Comparison of ENCODE assay signal across 26 cellular contexts in the genomic region with DNA sequence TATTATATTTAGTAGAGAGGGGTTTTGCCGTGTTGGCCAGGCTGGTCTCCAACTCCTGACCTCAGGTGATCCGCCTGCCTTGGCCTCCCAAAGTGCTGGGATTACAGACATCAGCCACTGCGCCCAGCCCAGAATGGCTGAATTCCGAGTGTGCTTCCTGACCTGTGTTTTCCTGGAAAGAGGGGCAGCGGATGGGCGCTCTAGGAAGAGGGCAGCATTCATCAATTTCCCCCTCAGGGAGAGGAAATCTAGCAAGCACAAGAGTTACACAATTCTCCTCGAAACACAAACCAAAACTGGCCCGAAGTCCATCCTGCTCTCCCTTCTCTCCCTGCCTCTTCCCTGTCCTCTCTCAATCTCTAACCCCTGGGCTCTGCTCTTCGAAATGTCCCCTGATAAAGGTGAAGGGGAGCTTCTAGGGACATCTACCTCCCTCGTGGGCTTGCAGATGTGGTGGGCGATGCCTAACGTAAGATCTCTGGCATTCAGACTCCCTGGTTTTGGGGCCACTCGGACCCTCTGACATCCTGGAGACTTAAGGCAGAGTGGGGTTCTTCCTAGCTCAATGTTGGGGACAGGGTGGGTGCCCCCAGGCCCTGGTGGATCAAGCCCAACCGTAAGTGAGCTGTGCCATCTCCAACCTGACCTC. TPM values are rescaled to one million over a fixed set of nuclear protein-coding genes. Genes with fewer than 3 reads are reported as not detected.
"Had no signal": no experiment of that assay in that cellular context is flagged by ENCODE, and none has a peak within 500 bp of the region (broad histone marks: within the 10 kb centered on the region; RNA-seq: fewer than 3 reads in every experiment).

No MANE protein-coding gene starts in this region.

- H3K27ac Mint-ChIP-seq: activated naive CD4-positive, alpha-beta T cell treated with anti-CD3 and anti-CD28 coated beads, Interleukin-2, amount 50 U/mL, for 72 hours; activated T-cell treated with anti-CD3 and anti-CD28 coated beads, Interleukin-2, amount 50 U/mL, for 72 hours; mesothelial cell of epicardium; progenitor cell of endocrine pancreas had no signal

- H3K9me3 ChIP-seq: adrenal gland, right atrium auricular region, stomach, thoracic aorta had no signal

- H3K36me3 Mint-ChIP-seq: activated naive CD4-positive, alpha-beta T cell treated with anti-CD3 and anti-CD28 coated beads, Interleukin-2, amount 50 U/mL, for 72 hours; mesothelial cell of epicardium; natural killer cell treated with Interleukin-12 subunit alpha and Interleukin-12 subunit beta and Interleukin-15 and Interleukin-18, amount 100 ng/mL, for 72 hours had no signal

- H3K4me3 Mint-ChIP-seq: activated T-cell treated with anti-CD3 and anti-CD28 coated beads, Interleukin-2, amount 50 U/mL, for 72 hours; mesothelial cell of epicardium had no signal

- H3K27ac ChIP-seq: adrenal gland, right atrium auricular region, stomach, thoracic aorta had no signal

- H3K27me3 Mint-ChIP-seq: natural killer cell treated with Interleukin-12 subunit alpha and Interleukin-12 subunit beta and Interleukin-15 and Interleukin-18, amount 100 ng/mL, for 72 hours had no signal

- H3K4me1 ChIP-seq: adrenal gland, right atrium auricular region had no signal

- H3K36me3 ChIP-seq: adrenal gland, right atrium auricular region, stomach, thoracic aorta had no signal

- H3K27me3 ChIP-seq: adrenal gland, right atrium auricular region had no signal

- H3K9me3 Mint-ChIP-seq: activated naive CD4-positive, alpha-beta T cell treated with anti-CD3 and anti-CD28 coated beads, Interleukin-2, amount 50 U/mL, for 72 hours; activated T-cell treated with anti-CD3 and anti-CD28 coated beads, Interleukin-2, amount 50 U/mL, for 72 hours; mesothelial cell of epicardium; natural killer cell treated with Interleukin-12 subunit alpha and Interleukin-12 subunit beta and Interleukin-15 and Interleukin-18, amount 100 ng/mL, for 72 hours had no signal

- H3K4me3 ChIP-seq: adrenal gland, right atrium auricular region, skin epidermis had no signal

- ATAC-seq: activated naive CD4-positive, alpha-beta T cell treated with anti-CD3 and anti-CD28 coated beads, Interleukin-2, amount 50 U/mL, for 72 hours; activated T-cell treated with anti-CD3 and anti-CD28 coated beads, Interleukin-2, amount 50 U/mL, for 72 hours; natural killer cell treated with Interleukin-12 subunit alpha and Interleukin-12 subunit beta and Interleukin-15 and Interleukin-18, amount 100 ng/mL, for 72 hours had no signal

- DNase-seq: activated CD4-positive, alpha-beta T cell treated with anti-CD3 and anti-CD28 coated beads for 1 hour; activated CD4-positive, alpha-beta T cell treated with anti-CD3 and anti-CD28 coated beads, Interleukin-2, amount 50 U/mL, for 4 hours; activated gamma-delta T cell; activated T-cell treated with anti-CD3 and anti-CD28 coated beads, Interleukin-2, amount 50 U/mL, for 72 hours; adrenal gland; cerebellar nuclear complex; cortex of kidney; erythroblast; hypothalamus; left colon; occipital lobe; stomach; T1000 had no signal

RNA-seq across cellular contexts. Expression of gene IL27, which starts 1.0 kb away (rescaled TPM):
- total RNA-seq: activated CD8-positive, alpha-beta memory T cell treated with anti-CD3 and anti-CD28 coated beads for 36 hours; activated naive CD4-positive, alpha-beta T cell treated with anti-CD3 and anti-CD28 coated beads, Interleukin-2, amount 50 U/mL, for 72 hours; activated T-cell treated with anti-CD3 and anti-CD28 coated beads, Interleukin-2, amount 50 U/mL, for 72 hours; bronchial epithelial cell; frontal cortex; left colon; lung microvascular endothelial cell; mesothelial cell of epicardium; occipital lobe; progenitor cell of endocrine pancreas; right atrium auricular region; stomach; T-helper 1 cell treated with Interleukin-12 subunit alpha and Interleukin-12 subunit beta and Interleukin-4 antibody, amounts not matched to agents 30 ng/mL and 1 ng/mL, for 36 hours; urinary bladder had no signal

RNA-seq across cellular contexts. Expression of gene APOBR, which starts 11.2 kb away (rescaled TPM):
- total RNA-seq: bronchial epithelial cell, lung microvascular endothelial cell, mesothelial cell of epicardium, occipital lobe had no signal

RNA-seq across cellular contexts. Expression of gene NUPR1, which starts 33.2 kb away (rescaled TPM):
- total RNA-seq: activated CD8-positive, alpha-beta memory T cell treated with anti-CD3 and anti-CD28 coated beads for 36 hours; activated naive CD4-positive, alpha-beta T cell treated with anti-CD3 and anti-CD28 coated beads, Interleukin-2, amount 50 U/mL, for 72 hours; activated T-cell treated with anti-CD3 and anti-CD28 coated beads, Interleukin-2, amount 50 U/mL, for 72 hours; natural killer cell treated with Interleukin-12 subunit alpha and Interleukin-12 subunit beta and Interleukin-15 and Interleukin-18, amount 100 ng/mL, for 72 hours; progenitor cell of endocrine pancreas; T-helper 1 cell treated with Interleukin-12 subunit alpha and Interleukin-12 subunit beta and Interleukin-4 antibody, amounts not matched to agents 30 ng/mL and 1 ng/mL, for 36 hours had no signal

RNA-seq across cellular contexts. Expression of gene NPIPB7, which starts 33.5 kb away (rescaled TPM):
- total RNA-seq: bronchial epithelial cell, frontal cortex, lung microvascular endothelial cell, occipital lobe, right atrium auricular region, stomach, thoracic aorta, urinary bladder had no signal
- polyA plus RNA-seq: urinary bladder had no signal
